Comparison of ENCODE assay signal across 2 cellular contexts in the genomic region with DNA sequence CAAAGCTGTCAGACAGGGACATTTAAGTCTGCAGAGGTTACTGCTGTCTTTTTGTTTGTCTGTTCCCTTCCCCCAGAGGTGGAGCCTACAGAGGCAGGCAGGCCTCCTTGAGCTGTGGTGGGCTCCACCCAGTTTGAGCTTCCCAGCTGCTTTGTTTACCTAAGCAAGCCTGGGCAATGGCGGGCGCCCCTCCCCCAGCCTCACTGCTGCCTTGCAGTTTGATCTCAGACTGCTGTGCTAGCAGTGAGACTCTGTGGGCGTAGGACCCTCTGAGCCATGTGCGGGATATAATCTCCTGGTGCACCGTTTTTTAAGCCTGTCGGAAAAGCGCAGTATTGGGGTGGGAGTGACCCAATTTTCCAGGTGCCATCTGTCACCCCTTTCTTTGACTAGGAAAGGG. TPM values are rescaled to one million over a fixed set of nuclear protein-coding genes. Genes with fewer than 3 reads are reported as not detected.
"Had no signal": no experiment of that assay in that cellular context is flagged by ENCODE, and none has a peak within 500 bp of the region (broad histone marks: within the 10 kb centered on the region; RNA-seq: fewer than 3 reads in every experiment).

No MANE protein-coding gene starts in this region.

RNA-seq across cellular contexts. Expression of a gene that starts 45.8 kb away (rescaled TPM):
- total RNA-seq: HT1080, IMR-90 had no signal
- polyA plus RNA-seq: IMR-90 had no signal
